In the genomic region with DNA sequence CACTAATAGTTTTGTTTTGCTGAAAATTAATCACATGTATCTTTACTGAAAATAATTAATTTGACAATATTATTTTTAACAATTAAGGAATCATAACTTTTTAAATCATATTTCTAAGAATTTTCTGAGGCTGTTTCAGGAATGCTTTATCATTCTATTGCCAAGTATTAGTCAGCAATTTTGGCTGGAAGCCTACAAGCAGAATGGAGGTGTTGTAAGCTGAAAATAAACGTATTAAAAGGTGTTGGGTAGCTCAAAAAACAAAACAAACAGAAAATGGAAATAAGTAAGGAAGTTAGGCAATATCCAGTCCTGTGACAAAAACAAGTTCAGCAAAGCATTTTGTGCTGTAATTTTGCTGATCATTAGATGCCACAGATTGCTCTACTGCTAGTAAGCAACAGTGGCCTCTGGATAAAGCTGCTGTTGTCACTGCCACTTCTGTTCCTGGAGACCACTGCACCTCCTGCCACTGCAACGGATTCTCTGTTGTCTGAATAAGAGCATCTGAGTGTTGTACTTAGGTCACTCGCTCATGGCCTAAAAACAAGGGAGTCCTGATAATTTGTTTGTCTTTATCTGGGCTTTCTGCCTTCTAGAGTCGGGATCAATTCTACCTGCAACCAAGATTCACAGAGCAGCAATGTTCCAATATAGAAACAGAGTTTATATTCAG, we compare ENCODE assay signal across 19 cellular contexts.
DNase-seq lines count a peak whose midpoint lies in the region; ATAC-seq and TF ChIP-seq lines count a peak whose summit lies in the region.
"Had no signal": no experiment of that assay in that cellular context is flagged by ENCODE, and none has a peak within 500 bp of the region (broad histone marks: within the 10 kb centered on the region; RNA-seq: fewer than 3 reads in every experiment).

No MANE protein-coding gene starts in this region.

- no peak for ATAC-seq in HG02852 (IDR thresholded peaks at IDR 0.05; ENCODE audit: unreplicated experiment)
- no peak for ATAC-seq in naive thymus-derived CD8-positive, alpha-beta T cell
- ATAC-seq: activated naive CD8-positive, alpha-beta T cell treated with anti-CD3 and anti-CD28 coated beads, Interleukin-2, amount 50 U/mL, for 24 hours had no signal

- H3K27me3 ChIP-seq in breast epithelium: no peaks in the 10 kb centered on the region
- H3K27me3 ChIP-seq: neutrophil, stomach had no signal

- CTCF ChIA-PET in MCF 10A (lab: Yijun Ruan, JAX): interaction anchor here (0.7 kb wide), 1 partner anchor 1214 kb away, joined by 3 read pairs; no protein-coding TSS in a partner anchor

- H3K4me3 Mint-ChIP-seq in MCF 10A (ENCODE audit: unreplicated experiment): no peak overlapping the region
- no peak overlapping the region for H3K4me3 Mint-ChIP-seq in naive thymus-derived CD8-positive, alpha-beta T cell
- H3K4me3 Mint-ChIP-seq: activated naive CD8-positive, alpha-beta T cell treated with anti-CD3 and anti-CD28 coated beads, Interleukin-2, amount 50 U/mL, for 24 hours; memory B cell had no signal

- intact Hi-C loops in MCF 10A (cut with micrococcal nuclease) (no loop called here), breast epithelium (cut with DNase I; ENCODE audit: low total_unique reads) (no loop called here)

- no peaks in the 10 kb centered on the region for H3K36me3 Mint-ChIP-seq in MCF 10A (ENCODE audit: insufficient read depth, unreplicated experiment)
- no peaks in the 10 kb centered on the region for H3K36me3 Mint-ChIP-seq in naive thymus-derived CD8-positive, alpha-beta T cell
- H3K36me3 Mint-ChIP-seq: memory B cell had no signal

- no peaks in the 10 kb centered on the region for H3K9me3 Mint-ChIP-seq in MCF 10A (ENCODE audit: unreplicated experiment)
- peaks cover 0 to 10% (median 2%) of the 10 kb centered on the region in 9 donors for H3K9me3 Mint-ChIP-seq in naive thymus-derived CD8-positive, alpha-beta T cell
- H3K9me3 Mint-ChIP-seq: memory B cell had no signal

- no peak for TF ChIP-seq POLR2A in breast epithelium (IDR thresholded peaks at IDR 0.05)

- H3K27ac Mint-ChIP-seq in MCF 10A (ENCODE audit: low read depth, unreplicated experiment): peak overlapping the region; percentile 50
- no peak overlapping the region for H3K27ac Mint-ChIP-seq in naive thymus-derived CD8-positive, alpha-beta T cell
- H3K27ac Mint-ChIP-seq: activated naive CD8-positive, alpha-beta T cell treated with anti-CD3 and anti-CD28 coated beads, Interleukin-2, amount 50 U/mL, for 24 hours; memory B cell had no signal

- no peaks in the 10 kb centered on the region for H3K36me3 ChIP-seq in breast epithelium
- H3K36me3 ChIP-seq: HAP-1, neutrophil, stomach had no signal

- no TSS peak for BruUV-seq in MCF 10A (replicated peaks; lab: Mats Ljungman, UMichigan)

- H3K4me1 ChIP-seq in breast epithelium: no peaks in the 10 kb centered on the region
- H3K4me1 ChIP-seq: HAP-1, stomach had no signal

- no peaks in the 10 kb centered on the region for H3K9me3 ChIP-seq in breast epithelium
- H3K9me3 ChIP-seq: HAP-1, neutrophil, stomach had no signal

- TF ChIP-seq CTCF in MCF 10A (IDR thresholded peaks at IDR 0.05; ENCODE audit: unreplicated experiment) (no peak), breast epithelium (IDR thresholded peaks at IDR 0.05) (no peak), astrocyte of the cerebellum (IDR thresholded peaks at IDR 0.05; ENCODE audit: low read depth, low read length, missing control alignments) (no peak), fibroblast of the aortic adventitia (IDR thresholded peaks at IDR 0.05; ENCODE audit: insufficient read depth, low read length) (no peak)

- H3K27ac ChIP-seq in breast epithelium: no peak overlapping the region
- H3K27ac ChIP-seq: neutrophil, skin epidermis, stomach had no signal

- no peak overlapping the region for H3K4me3 ChIP-seq in breast epithelium
- no peak overlapping the region for H3K4me3 ChIP-seq in astrocyte of the cerebellum (ENCODE audit: low read depth, low read length)
- H3K4me3 ChIP-seq in fibroblast of the aortic adventitia (ENCODE audit: low read depth, low read length): no peak overlapping the region
- H3K4me3 ChIP-seq: HAP-1, skin epidermis, stomach had no signal

- POLR2A ChIA-PET in MCF 10A (lab: Yijun Ruan, JAX): interaction anchor here (1.0 kb wide), 1 partner anchor 852 kb away, joined by 6 read pairs; no protein-coding TSS in a partner anchor
- POLR2A ChIA-PET in naive thymus-derived CD8-positive, alpha-beta T cell (lab: Charles Lee): no interaction called here

- peaks cover 12% of the 10 kb centered on the region for H3K4me1 Mint-ChIP-seq in MCF 10A (ENCODE audit: insufficient read depth, unreplicated experiment)
- H3K4me1 Mint-ChIP-seq in naive thymus-derived CD8-positive, alpha-beta T cell: no peaks in the 10 kb centered on the region
- H3K4me1 Mint-ChIP-seq: activated naive CD8-positive, alpha-beta T cell treated with anti-CD3 and anti-CD28 coated beads, Interleukin-2, amount 50 U/mL, for 24 hours; memory B cell had no signal

- no peaks in the 10 kb centered on the region for H3K27me3 Mint-ChIP-seq in MCF 10A (ENCODE audit: insufficient read depth, unreplicated experiment)
- H3K27me3 Mint-ChIP-seq in naive thymus-derived CD8-positive, alpha-beta T cell: no peaks in the 10 kb centered on the region
- H3K27me3 Mint-ChIP-seq: activated naive CD8-positive, alpha-beta T cell treated with anti-CD3 and anti-CD28 coated beads, Interleukin-2, amount 50 U/mL, for 24 hours; memory B cell had no signal

- DNase-seq in MCF 10A (ENCODE audit: unreplicated experiment) (peak; percentile 86), breast epithelium (ENCODE audit: low spot score in 2 of 2) (no peak), astrocyte of the cerebellum (ENCODE audit: low read depth) (peak; percentile 53), fibroblast of the aortic adventitia (ENCODE audit: low read depth) (peak; percentile 37), NCI-H2081 treated with DMSO at 0.1 percent for 48 hours (lab: John Stamatoyannopoulos, UW) (no peak)
- no peak for DNase-seq in stimulated activated CD4-positive, alpha-beta T cell treated with anti-CD3 and anti-CD28 coated beads, Interleukin-4, amount 100 ng/mL, for 1 hour
- DNase-seq in naive thymus-derived CD8-positive, alpha-beta T cell: no peak
- DNase-seq: activated naive CD8-positive, alpha-beta T cell treated with anti-CD3 and anti-CD28 coated beads, Interleukin-2, amount 50 U/mL, for 24 hours; Calu3; Karpas-422; NCI-H1417 treated with DMSO at 0.1 percent for 48 hours; NCI-H510A treated with DMSO at 0.1 percent for 48 hours; stomach; T-helper 1 cell had no signal

- in situ Hi-C loops in astrocyte of the cerebellum (cut with HindIII; ENCODE audit: low sequenced_read_pairs): no loop called here

Comparison
In these comparisons a context has a peak if more than half of its experiments do, and no peak if none do; other contexts are left out.
1. DNase-seq: peak in MCF 10A (single experiment), astrocyte of the cerebellum (single experiment) and fibroblast of the aortic adventitia (single experiment); none in breast epithelium (0 of 2), NCI-H2081 treated with DMSO at 0.1 percent for 48 hours (single experiment), stimulated activated CD4-positive, alpha-beta T cell treated with anti-CD3 and anti-CD28 coated beads, Interleukin-4, amount 100 ng/mL, for 1 hour (single experiment) and naive thymus-derived CD8-positive, alpha-beta T cell (0 of 10).